Comparison of ENCODE assay signal across 1 cellular context in the genomic region with DNA sequence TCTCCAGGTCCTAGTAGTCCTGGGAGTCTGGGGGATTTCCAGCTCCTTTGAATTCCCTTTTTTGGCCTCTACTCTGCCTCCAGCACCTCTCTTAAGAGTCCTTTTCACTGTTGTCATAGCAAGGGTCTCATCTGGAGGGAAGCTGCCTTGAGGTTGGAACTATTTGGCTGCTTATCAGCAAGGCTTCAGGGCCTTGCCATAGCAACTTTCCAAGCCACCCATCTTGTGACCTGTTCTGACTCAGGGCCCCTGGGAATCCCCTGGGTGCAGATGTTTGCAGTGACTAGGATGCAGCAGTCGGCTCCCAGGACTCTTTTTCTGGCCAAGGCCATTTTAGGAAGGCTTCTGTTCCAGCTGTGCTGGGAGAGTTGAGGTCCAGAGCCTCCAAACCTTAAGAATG.
TF ChIP-seq lines count a peak whose summit lies in the region.

No MANE protein-coding gene starts in this region.

TF ChIP-seq in HepG2, 621 proteins besides CTCF, POLR2A, EP300 and RAD21:
- TF ChIP-seq JUND (CRISPR knock-in tag; IDR thresholded peaks at IDR 0.05), result no peak
